In the genomic region with DNA sequence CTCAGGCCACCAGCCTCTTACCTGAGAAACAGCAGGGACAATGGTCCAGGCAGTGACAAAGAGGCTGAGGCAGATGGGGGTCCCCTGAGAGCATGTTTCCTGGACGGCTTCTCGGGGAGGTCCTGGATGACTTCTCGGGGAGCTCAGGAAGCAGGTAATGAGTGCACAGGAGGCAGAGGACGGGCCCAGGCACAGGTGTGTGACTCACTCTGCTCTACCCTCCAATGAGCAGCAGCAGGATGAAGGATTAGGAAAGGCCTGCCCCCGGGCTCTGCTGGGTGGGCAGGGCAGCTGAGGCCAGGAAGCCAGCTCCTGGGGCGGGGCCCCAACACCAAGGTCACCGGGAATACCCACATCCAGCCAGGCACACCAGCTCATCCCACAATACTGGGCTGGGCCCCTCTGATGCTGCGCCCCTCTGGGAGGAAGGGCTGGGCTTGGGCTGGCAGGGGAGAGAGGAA, we compare ENCODE assay signal across 13 cellular contexts. TPM values are rescaled to one million over a fixed set of nuclear protein-coding genes. Genes with fewer than 3 reads are reported as not detected.
DNase-seq lines count a peak whose midpoint lies in the region; ATAC-seq, FAIRE-seq and TF ChIP-seq lines count a peak whose summit lies in the region.
"Had no signal": no experiment of that assay in that cellular context is flagged by ENCODE, and none has a peak within 500 bp of the region (broad histone marks: within the 10 kb centered on the region; RNA-seq: fewer than 3 reads in every experiment).

No MANE protein-coding gene starts in this region.

- H3K27me3 ChIP-seq in WERI-Rb-1 (ENCODE audit: insufficient read depth, low read depth, severe bottlenecking) = no peaks in the 10 kb centered on the region
- no peaks in the 10 kb centered on the region for H3K27me3 ChIP-seq in keratinocyte (ENCODE audit: control insufficient read depth, extremely low read depth, insufficient read depth, low read length)
- H3K27me3 ChIP-seq in spleen (replicated peaks in 1 of 7) = no peaks in the 10 kb centered on the region
- H3K27me3 ChIP-seq: adrenal gland, heart left ventricle had no signal

- H3K9me3 ChIP-seq in WERI-Rb-1 (ENCODE audit: severe bottlenecking) (no peaks in the 10 kb centered on the region), keratinocyte (ENCODE audit: control insufficient read depth, low read depth, low read length) (no peaks in the 10 kb centered on the region), spleen (peaks cover 0 to 8% (median 0%) of the 10 kb centered on the region in 8 donors)
- H3K9me3 ChIP-seq: adrenal gland, heart left ventricle had no signal

- peaks cover 46% of the 10 kb centered on the region for H3K36me3 Mint-ChIP-seq in activated T-cell treated with anti-CD3 and anti-CD28 coated beads, Interleukin-2, amount 50 U/mL, for 24 hours (ENCODE audit: low read depth)

- H3K4me3 ChIP-seq in WERI-Rb-1 (ENCODE audit: low read depth, low read length) = no peak overlapping the region
- peak overlapping the region; percentile 45 to 70 (median 56) for H3K4me3 ChIP-seq in keratinocyte (ENCODE audit: control insufficient read depth in 2 of 3, extremely low read depth in 1 of 3, insufficient read depth in 2 of 3, low read depth in 1 of 3, low read length in 3 of 3)
- H3K4me3 ChIP-seq in spleen = peak overlapping the region in 4 of 8 donors; percentile 9 to 39 (median 16)
- H3K4me3 ChIP-seq: adrenal gland, heart left ventricle had no signal

- H4K20me1 ChIP-seq in keratinocyte (ENCODE audit: control insufficient read depth, extremely low read depth, insufficient read depth, low read length) = no peaks in the 10 kb centered on the region

- peaks cover 18% of the 10 kb centered on the region for H3K4me1 Mint-ChIP-seq in activated T-cell treated with anti-CD3 and anti-CD28 coated beads, Interleukin-2, amount 50 U/mL, for 24 hours (ENCODE audit: low read depth)

- 70 to 85% (median 74%) methylated on average over 5 to 8 of the region's 8 CpGs for WGBS in spleen, 5 donors

- no peak for TF ChIP-seq CTCF in WERI-Rb-1 (IDR thresholded peaks at IDR 0.05; ENCODE audit: low read depth, low read length)
- no peak for TF ChIP-seq CTCF in keratinocyte (optimal IDR thresholded peaks at IDR 0.05 in 1 of 3, IDR thresholded peaks at IDR 0.05 in 1 of 3, conservative IDR thresholded peaks at IDR 0.05 in 1 of 3; ENCODE audit: extremely low read depth in 1 of 3, insufficient read depth in 2 of 3, low read length in 3 of 3)
- TF ChIP-seq CTCF in spleen (IDR thresholded peaks at IDR 0.05 in 8 of 11, conservative IDR thresholded peaks at IDR 0.05 in 3 of 11) = no peak

- DNase-seq in activated T-cell treated with anti-CD3 and anti-CD28 coated beads, Interleukin-2, amount 50 U/mL, for 24 hours = peak; percentile 23
- DNase-seq in activated T-cell treated with anti-CD3 and anti-CD28 coated beads, Interleukin-2, amount 50 U/mL, for 48 hours = no peak
- DNase-seq in WERI-Rb-1 (peak; percentile 77), keratinocyte (ENCODE audit: low read depth, low spot score) (peak; percentile 93), spleen (peak; percentile 83), T-helper 2 cell (no peak)
- DNase-seq in stimulated activated CD4-positive, alpha-beta T cell treated with anti-CD3 and anti-CD28 coated beads, Interleukin-4, amount 100 ng/mL, for 4 hours = no peak
- DNase-seq: activated CD4-positive, CD25-positive, alpha-beta regulatory T cell; HCEC 1CT; heart left ventricle; nucleus accumbens had no signal

- H3K9ac ChIP-seq in keratinocyte (ENCODE audit: control insufficient read depth, extremely low read depth, insufficient read depth, low read length) = peak overlapping the region; percentile 69

- H2AFZ ChIP-seq in keratinocyte (ENCODE audit: control insufficient read depth, low read length) = peak overlapping the region; percentile 45

- H3K36me3 ChIP-seq in WERI-Rb-1 (peaks cover 5% of the 10 kb centered on the region), keratinocyte (ENCODE audit: control insufficient read depth in 2 of 2, extremely low read depth in 1 of 2, insufficient read depth in 2 of 2, low read length in 2 of 2) (peaks cover 1 to 2% of the 10 kb centered on the region in 2 experiments), spleen (peaks cover 0 to 30% (median 9%) of the 10 kb centered on the region in 6 donors)

- H3K4me1 ChIP-seq in keratinocyte (ENCODE audit: control insufficient read depth, extremely low read depth, insufficient read depth, low read length) (peaks cover 51% of the 10 kb centered on the region), spleen (peaks cover 0 to 67% (median 29%) of the 10 kb centered on the region in 6 donors)
- H3K4me1 ChIP-seq: adrenal gland had no signal

- H3K27ac ChIP-seq in WERI-Rb-1 (no peak overlapping the region), keratinocyte (ENCODE audit: control insufficient read depth, insufficient read depth, low read length) (peak overlapping the region; percentile 62), spleen (peak overlapping the region in 5 of 8 donors; percentile 9 to 58 (median 49))
- H3K27ac ChIP-seq: adrenal gland, heart left ventricle had no signal

- no peaks in the 10 kb centered on the region for H3K9me3 Mint-ChIP-seq in activated T-cell treated with anti-CD3 and anti-CD28 coated beads, Interleukin-2, amount 50 U/mL, for 24 hours

- no peak overlapping the region for H3K4me3 Mint-ChIP-seq in activated T-cell treated with anti-CD3 and anti-CD28 coated beads, Interleukin-2, amount 50 U/mL, for 24 hours

- ATAC-seq in GM19351 (IDR thresholded peaks at IDR 0.05; ENCODE audit: unreplicated experiment) = no peak

- dilution Hi-C loops in keratinocyte (cut with MboI; ENCODE audit: extremely low pct_ligation_motif_present, low sequenced_read_pairs) = no loop called here

- H3K9me1 ChIP-seq in keratinocyte (ENCODE audit: control insufficient read depth, extremely low read depth, insufficient read depth, low read length) = no peaks in the 10 kb centered on the region

- no peaks in the 10 kb centered on the region for H3K27me3 Mint-ChIP-seq in activated T-cell treated with anti-CD3 and anti-CD28 coated beads, Interleukin-2, amount 50 U/mL, for 24 hours

- H3K4me2 ChIP-seq in keratinocyte (ENCODE audit: control insufficient read depth, extremely low read depth, insufficient read depth, low read depth, low read length) = peak overlapping the region; percentile 93

- intact Hi-C loops in spleen (cut with DNase I; ENCODE audit: low total_unique reads) = no loop called here

- H3K79me2 ChIP-seq in keratinocyte (ENCODE audit: control insufficient read depth, insufficient read depth, low read length) = no peaks in the 10 kb centered on the region

- TF ChIP-seq POLR2A in spleen (IDR thresholded peaks at IDR 0.05) = no peak

- peak; percentile 98 for FAIRE-seq in keratinocyte (lab: Jason Lieb, UNC)

- H3K27ac Mint-ChIP-seq in activated T-cell treated with anti-CD3 and anti-CD28 coated beads, Interleukin-2, amount 50 U/mL, for 24 hours = no peak overlapping the region

RNA-seq across cellular contexts. Expression of gene PTAFR, which starts 17.2 kb away (rescaled TPM):
- polyA plus RNA-seq in keratinocyte (18.6 to 30.7 TPM (median 19.6 TPM) in 3 replicates), spleen (1 to 10 TPM; 5.0 to 7.5 (median 5.7) TPM)
- 0.91 TPM for polyA plus RNA-seq in keratinocyte (2011; ENCODE audit: low read depth)
- 17.9 and 19.4 TPM in 2 replicates for polyA plus RNA-seq in keratinocyte (2011; cell fraction: cytosol; rRNA removed)
- polyA plus RNA-seq in keratinocyte (2011; cell fraction: nucleus; rRNA removed) = 26.4 and 29.8 TPM in 2 replicates
- 3.6 and 12.0 TPM in 2 replicates for polyA plus RNA-seq in keratinocyte (2012; ENCODE audit: low replicate concordance)
- 24.8 to 42.8 TPM (median 38.3 TPM) in 3 replicates for polyA minus RNA-seq in keratinocyte
- polyA minus RNA-seq in keratinocyte (2011; cell fraction: cytosol; rRNA and poly(A)+ RNA removed) = 13.0 TPM
- 19.6 and 25.4 TPM in 2 replicates for polyA minus RNA-seq in keratinocyte (2011; cell fraction: nucleus; rRNA and poly(A)+ RNA removed)
- total RNA-seq in spleen = 10 to 100 TPM; 13.8 to 32.2 (median 28.2) TPM

RNA-seq across cellular contexts. Expression of gene DNAJC8, which starts 39.1 kb away (rescaled TPM):
- polyA plus RNA-seq in keratinocyte = 75.8 to 104 TPM (median 79.5 TPM) in 3 replicates
- polyA plus RNA-seq in keratinocyte (2011; ENCODE audit: low read depth) = 88.6 TPM
- polyA plus RNA-seq in keratinocyte (2011; cell fraction: cytosol; rRNA removed) = 75.5 and 102 TPM in 2 replicates
- 56.8 and 74.4 TPM in 2 replicates for polyA plus RNA-seq in keratinocyte (2011; cell fraction: nucleus; rRNA removed)
- 79.0 and 82.0 TPM in 2 replicates for polyA plus RNA-seq in keratinocyte (2012; ENCODE audit: low replicate concordance)
- 22.5 to 32.4 TPM (median 30.8 TPM) in 3 replicates for polyA minus RNA-seq in keratinocyte
- polyA minus RNA-seq in keratinocyte (2011; cell fraction: cytosol; rRNA and poly(A)+ RNA removed) = 24.2 TPM
- polyA minus RNA-seq in keratinocyte (2011; cell fraction: nucleus; rRNA and poly(A)+ RNA removed) = 9.3 and 13.9 TPM in 2 replicates
- total RNA-seq in spleen = 10 to 100 TPM; 52.0 to 71.0 (median 60.8) TPM
- 10 to 100 TPM; 63.8 to 95.9 (median 92.8) TPM for polyA plus RNA-seq in spleen

RNA-seq across cellular contexts. Expression of gene ATP5IF1, which starts 42.2 kb away (rescaled TPM):
- polyA plus RNA-seq in keratinocyte (296 to 365 TPM (median 332 TPM) in 3 replicates), spleen (100 to 1,000 TPM; 340 to 411 (median 378) TPM)
- polyA plus RNA-seq in keratinocyte (2011; ENCODE audit: low read depth) = 851 TPM
- polyA plus RNA-seq in keratinocyte (2011; cell fraction: cytosol; rRNA removed) = 275 and 419 TPM in 2 replicates
- 171 and 284 TPM in 2 replicates for polyA plus RNA-seq in keratinocyte (2011; cell fraction: nucleus; rRNA removed)
- 362 and 470 TPM in 2 replicates for polyA plus RNA-seq in keratinocyte (2012; ENCODE audit: low replicate concordance)
- 19.2 to 28.8 TPM (median 28.1 TPM) in 3 replicates for polyA minus RNA-seq in keratinocyte
- polyA minus RNA-seq in keratinocyte (2011; cell fraction: cytosol; rRNA and poly(A)+ RNA removed) = 199 TPM
- 28.0 and 38.2 TPM in 2 replicates for polyA minus RNA-seq in keratinocyte (2011; cell fraction: nucleus; rRNA and poly(A)+ RNA removed)
- 100 to 1,000 TPM in 3 of 7 donors, 10 to 100 TPM in 4; 75.4 to 231 (median 97.1) TPM for total RNA-seq in spleen

Comparison
In these comparisons a context has a peak if more than half of its experiments do, and no peak if none do; other contexts are left out.
1. DNase-seq: peak in activated T-cell treated with anti-CD3 and anti-CD28 coated beads, Interleukin-2, amount 50 U/mL, for 24 hours (single experiment), WERI-Rb-1 (single experiment), keratinocyte (single experiment) and spleen (single experiment); none in activated T-cell treated with anti-CD3 and anti-CD28 coated beads, Interleukin-2, amount 50 U/mL, for 48 hours (0 of 2), T-helper 2 cell (0 of 5) and stimulated activated CD4-positive, alpha-beta T cell treated with anti-CD3 and anti-CD28 coated beads, Interleukin-4, amount 100 ng/mL, for 4 hours (0 of 2).